8 cellular contexts compared by ENCODE assay signal in the genomic region with DNA sequence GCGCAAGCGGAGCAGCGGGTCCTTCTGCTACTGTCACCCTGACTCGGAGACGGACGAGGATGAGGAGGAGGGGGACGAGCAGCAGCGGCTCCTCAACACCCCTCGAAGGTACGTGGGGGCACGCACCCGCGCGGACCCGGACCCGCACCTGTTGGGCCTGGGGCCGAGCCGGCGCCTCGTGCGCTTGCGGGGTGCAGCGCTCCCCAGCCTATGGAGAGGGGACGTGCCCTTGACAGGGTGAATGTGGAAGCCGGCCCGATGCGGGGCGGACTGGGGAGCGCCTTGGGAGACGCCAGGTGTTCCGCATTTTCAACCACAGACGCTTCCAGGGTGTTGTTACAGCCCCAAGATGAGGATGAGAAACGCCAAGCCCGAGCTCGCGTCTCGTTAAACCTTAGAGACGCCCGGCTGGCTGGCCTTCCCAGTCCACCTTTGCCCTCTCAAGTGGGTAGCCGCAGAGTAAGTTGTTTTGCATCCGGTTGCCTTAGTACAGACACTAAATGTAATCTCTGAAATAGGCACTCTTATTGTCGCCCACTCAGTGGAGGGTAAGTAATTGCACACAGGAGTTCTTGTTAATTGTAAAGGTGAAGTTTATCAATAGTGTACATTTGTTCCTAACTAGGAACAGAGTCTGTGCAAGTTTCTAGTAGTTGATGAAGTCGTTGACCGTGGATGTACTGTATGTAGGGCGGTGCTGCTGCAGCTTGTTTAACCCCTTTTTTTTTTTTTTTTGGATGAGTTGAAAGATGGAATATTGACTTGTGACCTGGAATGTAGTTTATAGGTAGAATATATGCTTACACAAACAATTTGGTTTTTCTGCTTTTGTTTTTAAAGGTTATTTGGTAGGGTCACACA. TPM values are rescaled to one million over a fixed set of nuclear protein-coding genes. Genes with fewer than 3 reads are reported as not detected.
DNase-seq lines count a peak whose midpoint lies in the region; ATAC-seq, FAIRE-seq and TF ChIP-seq lines count a peak whose summit lies in the region.

No MANE protein-coding gene starts in this region.

- ATAC-seq in GM18870 (IDR thresholded peaks at IDR 0.05; ENCODE audit: unreplicated experiment) (peak; percentile 19), HG03108 (IDR thresholded peaks at IDR 0.05; ENCODE audit: unreplicated experiment) (peak; percentile 17), PC-3 (peak; percentile 27)

- H3K79me2 ChIP-seq in ACC112 (ENCODE audit: control insufficient read depth, insufficient read depth, low read length, unreplicated experiment) (peaks cover 39% of the 10 kb centered on the region), PC-3 (ENCODE audit: low read length) (peaks cover 58% of the 10 kb centered on the region), parathyroid adenoma (peaks cover 7% of the 10 kb centered on the region)

- no peak for TF ChIP-seq CTCF in PC-3 (conservative IDR thresholded peaks at IDR 0.05; ENCODE audit: low read depth, low read length)
- no peak for TF ChIP-seq CTCF in glutamatergic neuron (IDR thresholded peaks at IDR 0.05; ENCODE audit: partially characterized antibody, unreplicated experiment)
- no peak for TF ChIP-seq CTCF in parathyroid adenoma (IDR thresholded peaks at IDR 0.05)

- no TSS peak for BruUV-seq in PC-3 (replicated peaks; lab: Mats Ljungman, UMichigan)

- no peaks in the 10 kb centered on the region for H3K27me3 Mint-ChIP-seq in glutamatergic neuron (ENCODE audit: unreplicated experiment)

- H3K27me3 ChIP-seq in ACC112 (ENCODE audit: insufficient read depth, low read length) (no peaks in the 10 kb centered on the region), PC-3 (ENCODE audit: low read length) (no peaks in the 10 kb centered on the region), parathyroid adenoma (ENCODE audit: control insufficient read depth, insufficient read depth, low read length) (no peaks in the 10 kb centered on the region)

- POLR2A ChIA-PET in PC-3 (lab: Charles Lee; ENCODE audit: unreplicated experiment), result no interaction called here

- peak; percentile 44 for DNase-seq in PC-3
- peak; percentile 39 for DNase-seq in activated gamma-delta T cell (lab: John Stamatoyannopoulos, UW)
- peak; percentile 38 for DNase-seq in glutamatergic neuron
- peak; percentile 35 for DNase-seq in urothelium cell line (ENCODE audit: low spot score)

- H3K36me3 ChIP-seq in ACC112 (ENCODE audit: insufficient read depth, low read length), result no peaks in the 10 kb centered on the region
- no peaks in the 10 kb centered on the region for H3K36me3 ChIP-seq in PC-3 (ENCODE audit: low read depth, low read length)
- H3K36me3 ChIP-seq in parathyroid adenoma (ENCODE audit: control insufficient read depth, insufficient read depth, low read length), result no peaks in the 10 kb centered on the region

- no peaks in the 10 kb centered on the region for H3K9me2 ChIP-seq in PC-3 (replicated peaks; ENCODE audit: low read length)

- peak overlapping the region; percentile 93 for H3K4me3 ChIP-seq in ACC112 (ENCODE audit: low read depth, low read length)
- H3K4me3 ChIP-seq in PC-3 (ENCODE audit: low read length), result peak overlapping the region; percentile 94
- H3K4me3 ChIP-seq in parathyroid adenoma (ENCODE audit: low read depth, low read length), result peak overlapping the region; percentile 78

- peaks cover 2% of the 10 kb centered on the region for H3K9me3 Mint-ChIP-seq in glutamatergic neuron (ENCODE audit: unreplicated experiment)

- H3K4me1 Mint-ChIP-seq in glutamatergic neuron (ENCODE audit: low read depth, unreplicated experiment), result peaks cover 8% of the 10 kb centered on the region

- peak overlapping the region; percentile 85 for H2AFZ ChIP-seq in ACC112 (ENCODE audit: low read length, unreplicated experiment)
- H2AFZ ChIP-seq in PC-3 (ENCODE audit: low read length), result peak overlapping the region; percentile 91
- H2AFZ ChIP-seq in parathyroid adenoma, result peak overlapping the region; percentile 68

- H4K20me1 ChIP-seq in PC-3 (ENCODE audit: low read length), result no peaks in the 10 kb centered on the region

- H3K4me3 Mint-ChIP-seq in glutamatergic neuron (ENCODE audit: unreplicated experiment), result peak overlapping the region; percentile 93

- H3K27ac Mint-ChIP-seq in glutamatergic neuron (ENCODE audit: unreplicated experiment), result no peak overlapping the region

- H3K9ac ChIP-seq in PC-3 (ENCODE audit: low read length) (peak overlapping the region; percentile 77), parathyroid adenoma (no peak overlapping the region)

- H3K27ac ChIP-seq in ACC112 (ENCODE audit: low read depth, low read length), result no peak overlapping the region
- H3K27ac ChIP-seq in PC-3 (ENCODE audit: low read length), result no peak overlapping the region
- H3K27ac ChIP-seq in parathyroid adenoma, result peak overlapping the region; percentile 88

- H3K4me1 ChIP-seq in ACC112 (ENCODE audit: control insufficient read depth, insufficient read depth, low read length, unreplicated experiment), result peaks cover 19% of the 10 kb centered on the region
- H3K4me1 ChIP-seq in PC-3 (ENCODE audit: insufficient read depth, low read length), result peaks cover 28% of the 10 kb centered on the region
- H3K4me1 ChIP-seq in parathyroid adenoma, result no peaks in the 10 kb centered on the region

- FAIRE-seq in urothelium cell line (lab: Jason Lieb, UNC), result no peak

- no peaks in the 10 kb centered on the region for H3F3A ChIP-seq in PC-3 (ENCODE audit: low read length, unreplicated experiment)

- H3K36me3 Mint-ChIP-seq in glutamatergic neuron (ENCODE audit: unreplicated experiment), result no peaks in the 10 kb centered on the region

- CTCF ChIA-PET in PC-3 (lab: Charles Lee), result interaction anchor here (0.6 kb wide), 1 partner anchor 232 kb away, joined by 4 read pairs; no protein-coding TSS in a partner anchor

- H3K4me2 ChIP-seq in PC-3 (ENCODE audit: low read length) (peak overlapping the region; percentile 82), parathyroid adenoma (ENCODE audit: low read length) (peak overlapping the region; percentile 68)

- H3K9me3 ChIP-seq in PC-3 (ENCODE audit: low read length), result no peaks in the 10 kb centered on the region
- no peaks in the 10 kb centered on the region for H3K9me3 ChIP-seq in parathyroid adenoma (ENCODE audit: control insufficient read depth, low read length)

- intact Hi-C loops in PC-3 (cut with micrococcal nuclease), result no loop called here

RNA-seq across cellular contexts. Expression of gene GMCL1, which starts 0.8 kb away (rescaled TPM):
- total RNA-seq in PC-3 (2014; rRNA removed), result 12.7 TPM in 2 replicates
- total RNA-seq in glutamatergic neuron (ENCODE audit: unreplicated experiment), result 11.6 TPM
